Comparison of ENCODE assay signal across 8 cellular contexts in genomic region chr15:92819312-92820232, GRCh38.
DNase-seq lines count a peak whose midpoint lies in the region; ATAC-seq, FAIRE-seq and TF ChIP-seq lines count a peak whose summit lies in the region.

No MANE protein-coding gene starts in this region.

- H3K4me1 ChIP-seq in ascending aorta: peaks cover 0 to 7% of the 10 kb centered on the region in 2 donors
- peaks cover 0 to 7% of the 10 kb centered on the region in 2 donors for H3K4me1 ChIP-seq in kidney (ENCODE audit: control insufficient read depth in 1 of 2, insufficient read depth in 1 of 2, low read depth in 1 of 2, low read length in 2 of 2)

- ATAC-seq in GM18867 (IDR thresholded peaks at IDR 0.05; ENCODE audit: unreplicated experiment): peak; percentile 4
- no peak for ATAC-seq in stimulated activated memory B cell treated with anti-CD40 and anti-IgM and Interleukin-4, amounts not matched to agents 10 μg/mL and 1 μg/mL and 100 μg/mL, for 72 hours
- no peak for ATAC-seq in HG02642 (IDR thresholded peaks at IDR 0.05; ENCODE audit: poor library complexity, unreplicated experiment)
- no peak for ATAC-seq in GM21528 (IDR thresholded peaks at IDR 0.05; ENCODE audit: low FRiP score, unreplicated experiment)

- TF ChIP-seq CTCF in NB4 (IDR thresholded peaks at IDR 0.05; ENCODE audit: low read depth, low read length) (no peak), ascending aorta (IDR thresholded peaks at IDR 0.05) (no peak), kidney (IDR thresholded peaks at IDR 0.05; ENCODE audit: borderline replicate concordance, extremely low read depth, insufficient read depth) (no peak)

- no peak for FAIRE-seq in kidney (lab: Jason Lieb, UNC)

- no peaks in the 10 kb centered on the region for H3K9me3 Mint-ChIP-seq in stimulated activated memory B cell treated with anti-CD40 and anti-IgM and Interleukin-4, amounts not matched to agents 10 μg/mL and 1 μg/mL and 100 μg/mL, for 72 hours

- peak overlapping the region; percentile 87 for H3K4me3 Mint-ChIP-seq in stimulated activated memory B cell treated with anti-CD40 and anti-IgM and Interleukin-4, amounts not matched to agents 10 μg/mL and 1 μg/mL and 100 μg/mL, for 72 hours

- intact Hi-C loops in ascending aorta (cut with DNase I): loop anchor here (1.0 kb wide), 1 partner anchor 13 kb away; no protein-coding TSS in a partner anchor
- intact Hi-C loops in kidney (cut with DNase I): no loop called here

- H3K9me3 ChIP-seq in ascending aorta (no peaks in the 10 kb centered on the region), kidney (ENCODE audit: control insufficient read depth in 1 of 2, low read length in 2 of 2) (no peaks in the 10 kb centered on the region)

- no peaks in the 10 kb centered on the region for H3K36me3 Mint-ChIP-seq in stimulated activated memory B cell treated with anti-CD40 and anti-IgM and Interleukin-4, amounts not matched to agents 10 μg/mL and 1 μg/mL and 100 μg/mL, for 72 hours

- no peaks in the 10 kb centered on the region for H3K36me3 ChIP-seq in ascending aorta
- H3K36me3 ChIP-seq in kidney (ENCODE audit: control insufficient read depth in 1 of 2, insufficient read depth in 2 of 2, low read length in 2 of 2): no peaks in the 10 kb centered on the region

- H3K4me3 ChIP-seq in NB4 (ENCODE audit: low read depth, low read length) (peak overlapping the region; percentile 46), ascending aorta (peak overlapping the region; percentile 53 to 54), kidney (ENCODE audit: low read length in 2 of 2) (peak overlapping the region; percentile 46 to 59)

- H3K27me3 Mint-ChIP-seq in stimulated activated memory B cell treated with anti-CD40 and anti-IgM and Interleukin-4, amounts not matched to agents 10 μg/mL and 1 μg/mL and 100 μg/mL, for 72 hours: no peaks in the 10 kb centered on the region

- H3K27ac ChIP-seq in ascending aorta: peak overlapping the region; percentile 81 to 89
- H3K27ac ChIP-seq in kidney (ENCODE audit: low read depth in 2 of 2, low read length in 2 of 2): peak overlapping the region; percentile 75 to 85

- peak overlapping the region; percentile 93 for H3K27ac Mint-ChIP-seq in stimulated activated memory B cell treated with anti-CD40 and anti-IgM and Interleukin-4, amounts not matched to agents 10 μg/mL and 1 μg/mL and 100 μg/mL, for 72 hours

- H3K27me3 ChIP-seq in ascending aorta: no peaks in the 10 kb centered on the region

- TF ChIP-seq POLR2A in NB4 (IDR thresholded peaks at IDR 0.05; ENCODE audit: extremely low read depth, insufficient read length): no peak

- DNase-seq in NB4 (ENCODE audit: low read depth): no peak
- no peak for DNase-seq in ascending aorta (ENCODE audit: low spot score in 2 of 2)
- DNase-seq in kidney: no peak
- no peak for DNase-seq in 8988T

- peak overlapping the region; percentile 72 to 80 for H3K9ac ChIP-seq in kidney (ENCODE audit: low read length in 2 of 2)

- peaks cover 55% of the 10 kb centered on the region for H3K4me1 Mint-ChIP-seq in stimulated activated memory B cell treated with anti-CD40 and anti-IgM and Interleukin-4, amounts not matched to agents 10 μg/mL and 1 μg/mL and 100 μg/mL, for 72 hours
